In the genomic region with DNA sequence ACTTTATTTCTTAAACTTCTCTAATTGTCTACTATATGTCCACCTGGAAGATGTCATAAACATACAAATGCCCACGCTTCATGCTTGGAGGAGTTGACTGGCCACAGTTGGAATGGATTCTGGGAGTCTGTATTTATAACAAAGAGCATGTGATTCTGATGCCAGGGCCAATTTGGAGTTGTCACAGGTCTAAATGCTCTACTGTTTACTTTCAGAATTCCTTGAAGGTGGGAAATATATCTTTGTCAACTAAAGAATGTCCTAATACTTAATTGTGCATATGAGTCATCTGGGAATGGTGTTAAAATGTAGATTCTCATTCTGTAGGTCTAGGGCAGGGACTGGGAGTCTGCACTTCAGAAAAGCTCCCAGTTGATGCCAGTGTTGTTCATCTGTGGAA, we compare ENCODE assay signal across 25 cellular contexts.
"Had no signal": no experiment of that assay in that cellular context is flagged by ENCODE, and none has a peak within 500 bp of the region (broad histone marks: within the 10 kb centered on the region; RNA-seq: fewer than 3 reads in every experiment).

No MANE protein-coding gene starts in this region.

- H3K27ac Mint-ChIP-seq: naive thymus-derived CD4-positive, alpha-beta T cell; natural killer cell treated with Interleukin-12 subunit alpha and Interleukin-12 subunit beta and Interleukin-15 and Interleukin-18, amount 100 ng/mL, for 72 hours; stimulated activated naive B cell treated with anti-CD40 and anti-IgM and Interleukin-4, amounts not matched to agents 10 μg/mL and 1 μg/mL and 100 μg/mL, for 72 hours had no signal

- H3K36me3 Mint-ChIP-seq: naive thymus-derived CD4-positive, alpha-beta T cell; natural killer cell treated with Interleukin-12 subunit alpha and Interleukin-12 subunit beta and Interleukin-15 and Interleukin-18, amount 100 ng/mL, for 72 hours; stimulated activated naive B cell treated with anti-CD40 and anti-IgM and Interleukin-4, amounts not matched to agents 10 μg/mL and 1 μg/mL and 100 μg/mL, for 72 hours had no signal

- ATAC-seq: mucosa of descending colon; naive thymus-derived CD4-positive, alpha-beta T cell; natural killer cell treated with Interleukin-12 subunit alpha and Interleukin-12 subunit beta and Interleukin-15 and Interleukin-18, amount 100 ng/mL, for 72 hours; right lobe of liver; stimulated activated naive B cell treated with anti-CD40 and anti-IgM and Interleukin-4, amounts not matched to agents 10 μg/mL and 1 μg/mL and 100 μg/mL, for 72 hours; stimulated activated naive CD8-positive, alpha-beta T cell treated with anti-CD3 and anti-CD28 coated beads, Interleukin-15, Interleukin-2, amounts not matched to agents 100 U/mL and 50 U/mL, for 24 hours had no signal

- H3K79me2 ChIP-seq: hepatocyte had no signal

- H3K27me3 ChIP-seq: hepatocyte, ovary, right atrium auricular region, right lobe of liver, stomach, testis, thyroid gland, transverse colon, upper lobe of left lung, vagina had no signal

- DNase-seq: islet precursor cell; left ventricle myocardium inferior; midbrain; mucosa of descending colon; naive thymus-derived CD4-positive, alpha-beta T cell; ovary; right lobe of liver; stimulated activated CD4-positive, alpha-beta T cell treated with anti-CD3 and anti-CD28 coated beads, Interleukin-1b, Interleukin-23, amount 100 ng/mL, for 48 hours; stimulated activated CD4-positive, alpha-beta T cell treated with anti-CD3 and anti-CD28 coated beads, Interleukin-2, amount 100 ng/mL, for 48 hours; stimulated activated CD4-positive, alpha-beta T cell treated with anti-CD3 and anti-CD28 coated beads, Interleukin-4, amount 100 ng/mL, for 4 hours; stimulated activated CD8-positive, alpha-beta memory T cell treated with anti-CD3 and anti-CD28 coated beads, Interleukin-4, amount 100 ng/mL, for 48 hours; stimulated activated naive B cell treated with anti-CD40 and anti-IgM and Interleukin-4, amounts not matched to agents 10 μg/mL and 1 μg/mL and 100 μg/mL, for 72 hours; stimulated activated naive CD8-positive, alpha-beta T cell treated with anti-CD3 and anti-CD28 coated beads, Interleukin-15, Interleukin-2, amounts not matched to agents 100 U/mL and 50 U/mL, for 24 hours; stomach; testis; thyroid gland; transverse colon; upper lobe of left lung had no signal

- H3K36me3 ChIP-seq: left ventricle myocardium inferior, ovary, prostate gland, right atrium auricular region, right lobe of liver, stomach, thyroid gland, transverse colon, upper lobe of left lung, vagina had no signal

- H3K9me3 ChIP-seq: mucosa of descending colon, ovary, prostate gland, right atrium auricular region, right lobe of liver, stomach, testis, thyroid gland, transverse colon, upper lobe of left lung, vagina had no signal

- H3K4me1 Mint-ChIP-seq: naive thymus-derived CD4-positive, alpha-beta T cell; stimulated activated naive B cell treated with anti-CD40 and anti-IgM and Interleukin-4, amounts not matched to agents 10 μg/mL and 1 μg/mL and 100 μg/mL, for 72 hours had no signal

- H2AFZ ChIP-seq: hepatocyte had no signal

- H3K4me1 ChIP-seq: left ventricle myocardium inferior, prostate gland, right atrium auricular region, right lobe of liver, stomach, testis, thyroid gland, transverse colon, upper lobe of left lung, vagina had no signal

- H3K27me3 Mint-ChIP-seq: naive thymus-derived CD4-positive, alpha-beta T cell; natural killer cell treated with Interleukin-12 subunit alpha and Interleukin-12 subunit beta and Interleukin-15 and Interleukin-18, amount 100 ng/mL, for 72 hours; stimulated activated naive B cell treated with anti-CD40 and anti-IgM and Interleukin-4, amounts not matched to agents 10 μg/mL and 1 μg/mL and 100 μg/mL, for 72 hours had no signal

- H3K4me2 ChIP-seq: hepatocyte, smooth muscle cell had no signal

- H3K4me3 Mint-ChIP-seq: naive thymus-derived CD4-positive, alpha-beta T cell; natural killer cell treated with Interleukin-12 subunit alpha and Interleukin-12 subunit beta and Interleukin-15 and Interleukin-18, amount 100 ng/mL, for 72 hours; stimulated activated naive B cell treated with anti-CD40 and anti-IgM and Interleukin-4, amounts not matched to agents 10 μg/mL and 1 μg/mL and 100 μg/mL, for 72 hours had no signal

- H3K4me3 ChIP-seq: hepatocyte, left ventricle myocardium inferior, lung, mucosa of descending colon, ovary, prostate gland, right atrium auricular region, right lobe of liver, smooth muscle cell, stomach, testis, thyroid gland, transverse colon, upper lobe of left lung, vagina had no signal

- H3K27ac ChIP-seq: hepatocyte, left ventricle myocardium inferior, ovary, prostate gland, right atrium auricular region, right lobe of liver, stomach, testis, thyroid gland, transverse colon, upper lobe of left lung, vagina had no signal
